24 cellular contexts compared by ENCODE assay signal in the genomic region with DNA sequence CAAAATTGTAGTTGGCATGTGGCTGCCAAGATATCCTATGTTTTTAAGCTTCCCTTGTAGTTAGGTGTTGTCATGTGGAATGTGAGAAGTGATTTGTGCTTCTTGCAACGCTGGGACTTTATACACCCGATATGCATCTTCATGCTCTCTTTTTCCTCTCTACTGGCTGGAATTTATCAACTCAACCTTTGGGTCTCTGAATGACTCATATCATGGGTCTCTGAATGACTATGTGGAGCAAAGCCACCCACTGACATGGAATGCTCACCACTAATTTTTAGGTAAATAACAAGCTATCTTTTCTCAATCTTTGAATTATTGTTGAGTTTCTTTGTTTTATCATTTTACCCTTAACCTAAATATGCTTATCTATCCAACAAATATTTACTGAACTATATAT.
DNase-seq lines count a peak whose midpoint lies in the region; ATAC-seq and TF ChIP-seq lines count a peak whose summit lies in the region.
"Had no signal": no experiment of that assay in that cellular context is flagged by ENCODE, and none has a peak within 500 bp of the region (broad histone marks: within the 10 kb centered on the region; RNA-seq: fewer than 3 reads in every experiment).

No MANE protein-coding gene starts in this region.

- H3K4me3 Mint-ChIP-seq in stimulated activated effector memory CD8-positive, alpha-beta T cell treated with anti-CD3 and anti-CD28 coated beads, Interleukin-12 subunit alpha, Interleukin-12 subunit beta, amount 100 ng/mL, for 72 hours = no peak overlapping the region
- H3K4me3 Mint-ChIP-seq: CD14-positive monocyte; CD4-positive, alpha-beta T cell; CD8-positive, alpha-beta memory T cell; GM23338; H9 had no signal

- H3K4me3 ChIP-seq in esophagus muscularis mucosa (no peak overlapping the region), smooth muscle cell (no peak overlapping the region)
- H3K4me3 ChIP-seq: A549; BLaER1 treated with 17β-estradiol and CSF1 and Interleukin-3, amounts not matched to agents 10 nM and 100 nM; GM12878; GM23338 had no signal

- no peaks in the 10 kb centered on the region for H3K79me2 ChIP-seq in smooth muscle cell (ENCODE audit: low read depth)

- H3K36me3 Mint-ChIP-seq in stimulated activated effector memory CD8-positive, alpha-beta T cell treated with anti-CD3 and anti-CD28 coated beads, Interleukin-12 subunit alpha, Interleukin-12 subunit beta, amount 100 ng/mL, for 72 hours = no peaks in the 10 kb centered on the region
- H3K36me3 Mint-ChIP-seq: CD14-positive monocyte; CD8-positive, alpha-beta memory T cell had no signal

- H3K27ac ChIP-seq in esophagus muscularis mucosa (replicated peaks in 1 of 4) (no peak overlapping the region), smooth muscle cell (ENCODE audit: low read depth) (no peak overlapping the region)
- H3K27ac ChIP-seq: A549; BLaER1 treated with 17β-estradiol and CSF1 and Interleukin-3, amounts not matched to agents 10 nM and 100 nM had no signal

- H3K36me3 ChIP-seq in esophagus muscularis mucosa = no peaks in the 10 kb centered on the region
- H3K36me3 ChIP-seq in smooth muscle cell (ENCODE audit: low read depth) = no peaks in the 10 kb centered on the region
- H3K36me3 ChIP-seq: BE2C; BLaER1 treated with 17β-estradiol and CSF1 and Interleukin-3, amounts not matched to agents 10 nM and 100 nM had no signal

- no peaks in the 10 kb centered on the region for H3K9me3 ChIP-seq in esophagus muscularis mucosa
- no peaks in the 10 kb centered on the region for H3K9me3 ChIP-seq in smooth muscle cell (replicated peaks; ENCODE audit: low read depth)
- H3K9me3 ChIP-seq: A549, BE2C had no signal

- no peaks in the 10 kb centered on the region for H3F3A ChIP-seq in smooth muscle cell (ENCODE audit: low read depth)

- H2AFZ ChIP-seq in smooth muscle cell (ENCODE audit: low read depth) = no peak overlapping the region
- H2AFZ ChIP-seq: GM23338 had no signal

- H3K27me3 ChIP-seq in esophagus muscularis mucosa (no peaks in the 10 kb centered on the region), smooth muscle cell (ENCODE audit: low read depth) (no peaks in the 10 kb centered on the region)
- H3K27me3 ChIP-seq: BLaER1 treated with 17β-estradiol and CSF1 and Interleukin-3, amounts not matched to agents 10 nM and 100 nM had no signal

- no peak for TF ChIP-seq EP300 in esophagus muscularis mucosa (IDR thresholded peaks at IDR 0.05)

- no peak overlapping the region for H3K4me2 ChIP-seq in smooth muscle cell
- H3K4me2 ChIP-seq: A549; BLaER1 treated with 17β-estradiol and CSF1 and Interleukin-3, amounts not matched to agents 10 nM and 100 nM; GM23338 had no signal

- no peak for TF ChIP-seq CTCF in esophagus muscularis mucosa (IDR thresholded peaks at IDR 0.05)
- no peak for TF ChIP-seq CTCF in smooth muscle cell (IDR thresholded peaks at IDR 0.05; ENCODE audit: borderline replicate concordance, insufficient read depth, poor library complexity, severe bottlenecking)

- intact Hi-C loops in esophagus muscularis mucosa (cut with DNase I) = no loop called here

- H4K20me1 ChIP-seq in smooth muscle cell (ENCODE audit: low read depth) = no peaks in the 10 kb centered on the region
- H4K20me1 ChIP-seq: BLaER1 treated with 17β-estradiol and CSF1 and Interleukin-3, amounts not matched to agents 10 nM and 100 nM had no signal

- no peaks in the 10 kb centered on the region for H3K9me3 Mint-ChIP-seq in stimulated activated effector memory CD8-positive, alpha-beta T cell treated with anti-CD3 and anti-CD28 coated beads, Interleukin-12 subunit alpha, Interleukin-12 subunit beta, amount 100 ng/mL, for 72 hours
- H3K9me3 Mint-ChIP-seq: CD4-positive, alpha-beta T cell had no signal

- no peak overlapping the region for H3K27ac Mint-ChIP-seq in stimulated activated effector memory CD8-positive, alpha-beta T cell treated with anti-CD3 and anti-CD28 coated beads, Interleukin-12 subunit alpha, Interleukin-12 subunit beta, amount 100 ng/mL, for 72 hours
- H3K27ac Mint-ChIP-seq: CD14-positive monocyte; CD4-positive, alpha-beta T cell; CD8-positive, alpha-beta memory T cell; GM23338; H9 had no signal

- DNase-seq in M059J (ENCODE audit: low read depth) (peak; percentile 50), esophagus muscularis mucosa (ENCODE audit: extremely low spot score) (peak; percentile 90), smooth muscle cell (lab: John Stamatoyannopoulos, UW; ENCODE audit: unreplicated experiment) (no peak), foreskin melanocyte (no peak)
- DNase-seq in stimulated activated effector memory CD8-positive, alpha-beta T cell treated with anti-CD3 and anti-CD28 coated beads, Interleukin-12 subunit alpha, Interleukin-12 subunit beta, amount 100 ng/mL, for 72 hours (ENCODE audit: low spot score in 2 of 2) = no peak
- DNase-seq: 8988T; ACHN; AML-193; BE2C; CD4-positive, alpha-beta T cell; CD8-positive, alpha-beta memory T cell; DMS 273 treated with DMSO at 0.1 percent for 48 hours; DMS79; EL; GDM1; H9 had no signal

- ATAC-seq in HG02884 (IDR thresholded peaks at IDR 0.05; ENCODE audit: unreplicated experiment) = peak; percentile 74
- ATAC-seq in stimulated activated effector memory CD8-positive, alpha-beta T cell treated with anti-CD3 and anti-CD28 coated beads, Interleukin-12 subunit alpha, Interleukin-12 subunit beta, amount 100 ng/mL, for 72 hours = peak; percentile 48
- ATAC-seq in GM19324 (IDR thresholded peaks at IDR 0.05; ENCODE audit: low FRiP score, unreplicated experiment) = no peak
- ATAC-seq: A549, GM12878, GM23338, HCT116 had no signal

- no peaks in the 10 kb centered on the region for H3K4me1 Mint-ChIP-seq in stimulated activated effector memory CD8-positive, alpha-beta T cell treated with anti-CD3 and anti-CD28 coated beads, Interleukin-12 subunit alpha, Interleukin-12 subunit beta, amount 100 ng/mL, for 72 hours
- H3K4me1 Mint-ChIP-seq: CD8-positive, alpha-beta memory T cell had no signal

- 78% methylated on average over 2 of the region's 2 CpGs for WGBS in esophagus muscularis mucosa
- 79% methylated on average over 2 of the region's 2 CpGs for WGBS in smooth muscle cell (ENCODE audit: low lambda C conversion rate)

- no peak for TF ChIP-seq POLR2A in esophagus muscularis mucosa (IDR thresholded peaks at IDR 0.05; ENCODE audit: low read depth)

- no peak overlapping the region for H3K9ac ChIP-seq in smooth muscle cell (ENCODE audit: low read depth)
- H3K9ac ChIP-seq: BLaER1 treated with 17β-estradiol and CSF1 and Interleukin-3, amounts not matched to agents 10 nM and 100 nM had no signal

- H3K4me1 ChIP-seq in esophagus muscularis mucosa = peaks cover 0 to 4% (median 0%) of the 10 kb centered on the region in 4 donors
- no peaks in the 10 kb centered on the region for H3K4me1 ChIP-seq in smooth muscle cell (ENCODE audit: low read depth)
- H3K4me1 ChIP-seq: A549, BE2C had no signal

Comparison
In these comparisons a context has a peak if more than half of its experiments do, and no peak if none do; other contexts are left out.
1. DNase-seq: peak in M059J (single experiment) and esophagus muscularis mucosa (single experiment); none in stimulated activated effector memory CD8-positive, alpha-beta T cell treated with anti-CD3 and anti-CD28 coated beads, Interleukin-12 subunit alpha, Interleukin-12 subunit beta, amount 100 ng/mL, for 72 hours (0 of 2), smooth muscle cell (single experiment) and foreskin melanocyte (single experiment).